ENCODE assay signal across 12 cellular contexts in genomic region chr22:21741059-21741458, GRCh38. TPM values are rescaled to one million over a fixed set of nuclear protein-coding genes. Genes with fewer than 3 reads are reported as not detected.
A peak's percentile ranks its signal among the peaks of the same experiment; 100 is the strongest.
DNase-seq lines count a peak whose midpoint lies in the region; ATAC-seq and TF ChIP-seq lines count a peak whose summit lies in the region.
"Had no signal": no experiment of that assay in that cellular context is flagged by ENCODE, and none has a peak within 500 bp of the region (broad histone marks: within the 10 kb centered on the region; RNA-seq: fewer than 3 reads in every experiment).

No MANE protein-coding gene starts in this region.

- H3K4me3 ChIP-seq in neural progenitor cell: no peak overlapping the region

- H3K27ac Mint-ChIP-seq in T-helper 1 cell treated with Interleukin-12 subunit alpha and Interleukin-12 subunit beta and Interleukin-4 antibody, amounts not matched to agents 30 μg/mL and 1 μg/mL, for 36 hours: peak overlapping the region; percentile 23
- H3K27ac Mint-ChIP-seq in endothelial cell (ENCODE audit: unreplicated experiment) (peak overlapping the region; percentile 30), neural progenitor cell (peak overlapping the region; percentile 91)

- H3K9me3 Mint-ChIP-seq in T-helper 1 cell treated with Interleukin-12 subunit alpha and Interleukin-12 subunit beta and Interleukin-4 antibody, amounts not matched to agents 30 μg/mL and 1 μg/mL, for 36 hours: no peaks in the 10 kb centered on the region
- H3K9me3 Mint-ChIP-seq in endothelial cell (ENCODE audit: unreplicated experiment) (no peaks in the 10 kb centered on the region), neural progenitor cell (no peaks in the 10 kb centered on the region)
- H3K9me3 Mint-ChIP-seq: H9 had no signal

- ATAC-seq in GM21717 (IDR thresholded peaks at IDR 0.05; ENCODE audit: unreplicated experiment) (no peak), GM18520 (IDR thresholded peaks at IDR 0.05; ENCODE audit: unreplicated experiment) (no peak)
- ATAC-seq: HepG2 had no signal

- no peaks in the 10 kb centered on the region for H3K4me1 ChIP-seq in neural progenitor cell

- no peak overlapping the region for H2AFZ ChIP-seq in neural progenitor cell (replicated peaks)

- H3F3A ChIP-seq in neural progenitor cell (ENCODE audit: low read depth): no peaks in the 10 kb centered on the region

- no peaks in the 10 kb centered on the region for H3K36me3 ChIP-seq in neural progenitor cell

- H3K9me3 ChIP-seq in neural progenitor cell (ENCODE audit: low read depth): no peaks in the 10 kb centered on the region

- H3K27ac ChIP-seq in neural progenitor cell: no peak overlapping the region
- H3K27ac ChIP-seq: 22Rv1 had no signal

- H3K4me2 ChIP-seq in neural progenitor cell: no peak overlapping the region

- no peak overlapping the region for H3K4me3 Mint-ChIP-seq in T-helper 1 cell treated with Interleukin-12 subunit alpha and Interleukin-12 subunit beta and Interleukin-4 antibody, amounts not matched to agents 30 μg/mL and 1 μg/mL, for 36 hours
- no peak overlapping the region for H3K4me3 Mint-ChIP-seq in endothelial cell (ENCODE audit: unreplicated experiment)
- H3K4me3 Mint-ChIP-seq in neural progenitor cell: no peak overlapping the region
- H3K4me3 Mint-ChIP-seq: H9 had no signal

- TF ChIP-seq CTCF in endothelial cell (IDR thresholded peaks at IDR 0.05; ENCODE audit: unreplicated experiment) (no peak), neural progenitor cell (IDR thresholded peaks at IDR 0.05) (no peak)

- H3K27me3 Mint-ChIP-seq in T-helper 1 cell treated with Interleukin-12 subunit alpha and Interleukin-12 subunit beta and Interleukin-4 antibody, amounts not matched to agents 30 μg/mL and 1 μg/mL, for 36 hours (ENCODE audit: low read depth): peaks cover 22% of the 10 kb centered on the region
- H3K27me3 Mint-ChIP-seq in endothelial cell (ENCODE audit: unreplicated experiment) (peaks cover 2% of the 10 kb centered on the region), neural progenitor cell (ENCODE audit: insufficient read depth, low read depth) (peaks cover 2% of the 10 kb centered on the region)

- H3K27me3 ChIP-seq in neural progenitor cell: peaks cover 26% of the 10 kb centered on the region

- no peak overlapping the region for H3K9ac ChIP-seq in neural progenitor cell

- H3K36me3 Mint-ChIP-seq in T-helper 1 cell treated with Interleukin-12 subunit alpha and Interleukin-12 subunit beta and Interleukin-4 antibody, amounts not matched to agents 30 μg/mL and 1 μg/mL, for 36 hours (ENCODE audit: low read depth): no peaks in the 10 kb centered on the region
- H3K36me3 Mint-ChIP-seq in endothelial cell (ENCODE audit: low read depth, unreplicated experiment) (no peaks in the 10 kb centered on the region), neural progenitor cell (no peaks in the 10 kb centered on the region)

- H3K79me2 ChIP-seq in neural progenitor cell (ENCODE audit: low read depth): no peaks in the 10 kb centered on the region

- peaks cover 8% of the 10 kb centered on the region for H3K4me1 Mint-ChIP-seq in T-helper 1 cell treated with Interleukin-12 subunit alpha and Interleukin-12 subunit beta and Interleukin-4 antibody, amounts not matched to agents 30 μg/mL and 1 μg/mL, for 36 hours (ENCODE audit: low read depth)
- peaks cover 3% of the 10 kb centered on the region for H3K4me1 Mint-ChIP-seq in endothelial cell (ENCODE audit: unreplicated experiment)
- H3K4me1 Mint-ChIP-seq in neural progenitor cell: peaks cover 16% of the 10 kb centered on the region

- DNase-seq in T-helper 1 cell (no peak), endothelial cell (ENCODE audit: low spot score) (no peak), neural progenitor cell (ENCODE audit: low spot score) (no peak), OCI-M1 (lab: John Stamatoyannopoulos, UW) (no peak)
- DNase-seq: DMS53, GF-D8, H9 had no signal

- no peaks in the 10 kb centered on the region for H4K20me1 ChIP-seq in neural progenitor cell (ENCODE audit: low read depth)

RNA-seq across cellular contexts. Expression of gene YPEL1, which starts 5.5 kb away (rescaled TPM):
- total RNA-seq in endothelial cell (ENCODE audit: unreplicated experiment) (11.5 TPM), neural progenitor cell (ENCODE audit: low replicate concordance) (32.2 and 39.1 TPM in 2 replicates)

Comparison
In these comparisons a context has a peak if more than half of its experiments do, and no peak if none do; other contexts are left out.
1. H3K27ac Mint-ChIP-seq: peak in every context shown above with its lines; median percentile 91 in neural progenitor cell; 30 in endothelial cell; 23 in T-helper 1 cell treated with Interleukin-12 subunit alpha and Interleukin-12 subunit beta and Interleukin-4 antibody, amounts not matched to agents 30 μg/mL and 1 μg/mL, for 36 hours.